ENCODE assay signal across 1 cellular context in genomic region chr19:1259206-1259872, GRCh38.
TF ChIP-seq lines count a peak whose summit lies in the region.

No MANE protein-coding gene starts in this region.

TF ChIP-seq in HepG2, 621 proteins besides CTCF, POLR2A, EP300 and RAD21 (continued from another document and continues in another):
- TF ChIP-seq ZNF792 (CRISPR knock-in tag; IDR thresholded peaks at IDR 0.05) (peak; percentile 97; the same call in 1 of the 2 replicates), ZNF496 (CRISPR knock-in tag; IDR thresholded peaks at IDR 0.05; ENCODE audit: insufficient replicate concordance) (no peak), TOE1 (CRISPR knock-in tag; IDR thresholded peaks at IDR 0.05) (no peak), ZNF607 (CRISPR knock-in tag; IDR thresholded peaks at IDR 0.05; ENCODE audit: borderline replicate concordance) (peak; percentile 97), ZNF781 (CRISPR knock-in tag; IDR thresholded peaks at IDR 0.05; ENCODE audit: borderline replicate concordance, not compliant biosample characterization) (peak; percentile 89), ZNF124 (CRISPR knock-in tag; IDR thresholded peaks at IDR 0.05) (no peak; the same call in 1 of the 2 replicates), ZNF501 (CRISPR knock-in tag; IDR thresholded peaks at IDR 0.05) (peak; percentile 70; the same call in 1 of the 2 replicates), AFF4 (CRISPR knock-in tag; IDR thresholded peaks at IDR 0.05) (0 out of 2 replicates have a peak, but pooled peaks have one; percentile 64), ZSCAN21 (CRISPR knock-in tag; IDR thresholded peaks at IDR 0.05; ENCODE audit: borderline replicate concordance) (peak; percentile 95; the same call in 1 of the 2 replicates), RARG (CRISPR knock-in tag; IDR thresholded peaks at IDR 0.05; ENCODE audit: low read depth) (no peak; the same call in 1 of the 2 replicates), NCOA5 (CRISPR knock-in tag; IDR thresholded peaks at IDR 0.05) (peak; percentile 46; the same call in 1 of the 2 replicates), ZNF512B (CRISPR knock-in tag; IDR thresholded peaks at IDR 0.05; ENCODE audit: borderline replicate concordance) (peak; percentile 73; the same call in 1 of the 2 replicates), HNRNPUL1 (IDR thresholded peaks at IDR 0.05; ENCODE audit: low read depth, low read length) (no peak), AHDC1 (CRISPR knock-in tag; IDR thresholded peaks at IDR 0.05; ENCODE audit: borderline replicate concordance) (peak; percentile 64), PITX1 (CRISPR knock-in tag; IDR thresholded peaks at IDR 0.05) (peak; percentile 73; the same call in 1 of the 2 replicates), ZNF567 (CRISPR knock-in tag; IDR thresholded peaks at IDR 0.05; ENCODE audit: borderline replicate concordance) (peak; percentile 55; the same call in 1 of the 2 replicates), POGZ (CRISPR knock-in tag; IDR thresholded peaks at IDR 0.05) (no peak), HOXA9 (CRISPR knock-in tag; IDR thresholded peaks at IDR 0.05; ENCODE audit: borderline replicate concordance) (no peak), ZNF891 (CRISPR knock-in tag; IDR thresholded peaks at IDR 0.05) (peak; percentile 89), HDAC6 (IDR thresholded peaks at IDR 0.05; ENCODE audit: low read depth, low read length) (no peak), ZNF513 (CRISPR knock-in tag; conservative IDR thresholded peaks at IDR 0.05) (no peak), BCL3 (CRISPR knock-in tag; IDR thresholded peaks at IDR 0.05) (peak; percentile 82), ZBTB2 (CRISPR knock-in tag; IDR thresholded peaks at IDR 0.05; ENCODE audit: low read depth) (no peak), ZBTB46 (CRISPR knock-in tag; IDR thresholded peaks at IDR 0.05; ENCODE audit: borderline replicate concordance) (no peak), SP2 (CRISPR knock-in tag; IDR thresholded peaks at IDR 0.05) (0 out of 2 replicates have a peak, but pooled peaks have one; percentile 67), RERE (CRISPR knock-in tag; IDR thresholded peaks at IDR 0.05; ENCODE audit: low read depth) (peak; percentile 40; the same call in 1 of the 2 replicates), KLF13 (CRISPR knock-in tag; IDR thresholded peaks at IDR 0.05) (no peak), YEATS2 (CRISPR knock-in tag; IDR thresholded peaks at IDR 0.05; ENCODE audit: borderline replicate concordance) (no peak; the same call in 1 of the 2 replicates), GATAD2A (CRISPR knock-in tag; IDR thresholded peaks at IDR 0.05) (peak; percentile 66), ZKSCAN5 (CRISPR knock-in tag; IDR thresholded peaks at IDR 0.05) (no peak), NR1H2 (CRISPR knock-in tag; IDR thresholded peaks at IDR 0.05; ENCODE audit: borderline replicate concordance, low read depth) (no peak)
